In genomic region chr7:107236857-107237256, GRCh38 we compare ENCODE assay signal across 1 cellular context.
A peak's percentile ranks its signal among the peaks of the same experiment; 100 is the strongest.
TF ChIP-seq lines count a peak whose summit lies in the region.

No MANE protein-coding gene starts in this region.

TF ChIP-seq in SK-N-SH, 30 proteins besides CTCF, POLR2A, EP300 and RAD21 (continued from another document):
- no peak for TF ChIP-seq SMC3 (IDR thresholded peaks at IDR 0.05; ENCODE audit: low read depth, low read length)
- TF ChIP-seq YY1 (IDR thresholded peaks at IDR 0.05; ENCODE audit: low read depth): no peak
- no peak for TF ChIP-seq RFX5 (IDR thresholded peaks at IDR 0.05; ENCODE audit: low read length)
- TF ChIP-seq FOXM1 (IDR thresholded peaks at IDR 0.05; ENCODE audit: low read depth): no peak
- TF ChIP-seq MEF2A (IDR thresholded peaks at IDR 0.05; ENCODE audit: borderline replicate concordance, low read depth): peak; percentile 44; the same call in 1 of the 2 replicates
- TF ChIP-seq FOXJ3 (CRISPR knock-in tag; IDR thresholded peaks at IDR 0.05): no peak
- TF ChIP-seq ELF1 (IDR thresholded peaks at IDR 0.05): no peak
- no peak for TF ChIP-seq CHD2 (IDR thresholded peaks at IDR 0.05; ENCODE audit: low read length, partially characterized antibody)
- no peak for TF ChIP-seq REST (IDR thresholded peaks at IDR 0.05; ENCODE audit: low read depth, low read length)
- TF ChIP-seq SIN3A (IDR thresholded peaks at IDR 0.05; ENCODE audit: borderline replicate concordance, low read depth, low read length): no peak
- no peak for TF ChIP-seq RXRA (IDR thresholded peaks at IDR 0.05; ENCODE audit: borderline replicate concordance, low read depth)
TF ChIP-seq in SK-N-SH: peak in this region for 10.
